In the genomic region with DNA sequence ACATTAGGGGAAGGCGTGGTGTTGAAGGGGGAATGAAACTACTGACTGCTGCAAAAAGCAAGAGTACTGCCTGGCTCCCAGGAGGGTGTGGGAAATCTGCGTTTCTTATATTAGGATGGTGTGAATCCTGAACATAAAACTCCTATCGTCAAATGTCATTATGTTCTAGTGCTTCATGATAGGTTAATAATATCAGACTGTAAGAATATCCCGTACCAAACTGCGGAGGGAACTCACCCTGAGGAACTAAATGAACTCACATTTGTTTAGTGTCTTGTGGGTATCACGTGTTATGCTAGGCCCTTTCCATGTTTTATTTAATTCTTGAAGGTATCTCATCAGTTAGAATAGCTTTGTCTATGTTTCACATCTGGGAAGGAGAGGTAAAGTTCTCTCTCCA, we compare ENCODE assay signal across 7 cellular contexts.
"Had no signal": no experiment of that assay in that cellular context is flagged by ENCODE, and none has a peak within 500 bp of the region (broad histone marks: within the 10 kb centered on the region; RNA-seq: fewer than 3 reads in every experiment).

No MANE protein-coding gene starts in this region.

- H3K27ac ChIP-seq: HL-60 had no signal

- FAIRE-seq: HepG2, HTR-8/SVneo, K562 had no signal

- H3K4me1 Mint-ChIP-seq: IgD-negative memory B cell had no signal

- ATAC-seq: HepG2, K562 had no signal

- H3K36me3 Mint-ChIP-seq: IgD-negative memory B cell had no signal

- H3K27ac Mint-ChIP-seq: IgD-negative memory B cell had no signal

- H3K4me3 ChIP-seq: K562 had no signal

- H3K27me3 Mint-ChIP-seq: IgD-negative memory B cell had no signal

- DNase-seq: IMR-90, KBM-7 had no signal

- H3K4me3 Mint-ChIP-seq: IgD-negative memory B cell had no signal
